Comparison of ENCODE assay signal across 22 cellular contexts in the genomic region with DNA sequence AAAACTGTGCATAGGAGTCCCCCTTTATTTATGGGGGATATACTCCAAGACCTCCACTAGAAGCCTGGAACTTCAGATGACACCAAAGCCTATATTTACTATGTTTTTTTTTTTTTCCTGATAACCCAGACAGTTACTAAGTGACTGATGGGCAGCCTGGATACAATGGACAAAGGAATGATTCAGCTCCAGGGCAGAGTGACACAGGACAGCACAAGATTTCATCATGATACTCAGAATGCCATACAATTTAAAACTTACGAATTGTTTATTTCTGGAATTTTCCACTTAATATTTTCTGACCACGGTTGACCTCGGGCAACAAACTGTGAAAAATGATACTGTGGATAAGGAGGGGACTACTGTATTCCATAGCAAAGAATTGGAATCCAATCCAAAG.
DNase-seq lines count a peak whose midpoint lies in the region; TF ChIP-seq lines count a peak whose summit lies in the region.
"Had no signal": no experiment of that assay in that cellular context is flagged by ENCODE, and none has a peak within 500 bp of the region (broad histone marks: within the 10 kb centered on the region; RNA-seq: fewer than 3 reads in every experiment).

No MANE protein-coding gene starts in this region.

- H3K4me3 ChIP-seq in Caco-2 (ENCODE audit: low read depth, low read length) (no peak overlapping the region), SK-N-SH (ENCODE audit: low read depth in 2 of 2, low read length in 1 of 2) (no peak overlapping the region)
- H3K4me3 ChIP-seq: BLaER1 treated with 17β-estradiol and CSF1 and Interleukin-3, amounts not matched to agents 10 nM and 100 nM; cardiac muscle cell had no signal

- POLR2A ChIA-PET in Caco-2 (lab: Charles Lee), result no interaction called here
- POLR2A ChIA-PET in SK-N-SH (lab: Yijun Ruan, JAX), result no interaction called here

- H3K36me3 ChIP-seq in Caco-2 (ENCODE audit: control insufficient read depth, insufficient read depth, low read length), result no peaks in the 10 kb centered on the region
- no peaks in the 10 kb centered on the region for H3K36me3 ChIP-seq in SK-N-SH (replicated peaks in 1 of 2; ENCODE audit: control insufficient read depth in 1 of 2, insufficient read depth in 2 of 2, low read length in 1 of 2)
- H3K36me3 ChIP-seq: BLaER1 treated with 17β-estradiol and CSF1 and Interleukin-3, amounts not matched to agents 10 nM and 100 nM; cardiac muscle cell had no signal

- WGBS in SK-N-SH (ENCODE audit: low lambda C conversion rate), result 4% methylated on average over 3 of the region's 3 CpGs

- no peak overlapping the region for H3K4me2 ChIP-seq in SK-N-SH
- H3K4me2 ChIP-seq: BLaER1 treated with 17β-estradiol and CSF1 and Interleukin-3, amounts not matched to agents 10 nM and 100 nM had no signal

- DNase-seq in Caco-2 (no peak), SK-N-SH (peak; percentile 34), globus pallidus (ENCODE audit: low spot score) (peak; percentile 89), occipital lobe (lab: John Stamatoyannopoulos, UW) (peak; percentile 1), NCI-H2029 treated with DMSO at 0.1 percent for 48 hours (lab: John Stamatoyannopoulos, UW) (no peak), GM10266 (ENCODE audit: extremely low spot score) (no peak), NCI-H2081 (lab: John Stamatoyannopoulos, UW) (no peak)
- no peak for DNase-seq in activated naive CD4-positive, alpha-beta T cell treated with anti-CD3 and anti-CD28 coated beads, Interleukin-2, amount 10 ng/mL, durations not matched to agents 7 days and 5 days
- DNase-seq: activated CD4-positive, alpha-beta T cell treated with anti-CD3 and anti-CD28 coated beads for 4 hours; activated naive CD4-positive, alpha-beta T cell treated with Interleukin-2 at 50 U/mL for 16 hours; activated T-cell treated with anti-CD3 and anti-CD28 coated beads, Interleukin-2, amount 50 U/mL, for 48 hours; amniotic stem cell; immature natural killer cell; KG1; NCI-H1436 treated with DMSO at 0.1 percent for 48 hours; NCI-H69; retina; stimulated activated CD4-positive, alpha-beta T cell treated with anti-CD3 and anti-CD28 coated beads, Interleukin-4, amount 100 ng/mL, for 4 hours had no signal

- H3K4me1 Mint-ChIP-seq in Caco-2 (ENCODE audit: low read depth, unreplicated experiment), result no peaks in the 10 kb centered on the region
- H3K4me1 Mint-ChIP-seq in activated naive CD4-positive, alpha-beta T cell treated with anti-CD3 and anti-CD28 coated beads, Interleukin-2, amount 10 ng/mL, durations not matched to agents 7 days and 5 days, result no peaks in the 10 kb centered on the region
- H3K4me1 Mint-ChIP-seq: immature natural killer cell had no signal

- no peaks in the 10 kb centered on the region for H3K9me2 ChIP-seq in SK-N-SH

- H3K9me3 Mint-ChIP-seq in Caco-2 (ENCODE audit: unreplicated experiment), result no peaks in the 10 kb centered on the region
- peaks cover 2% of the 10 kb centered on the region for H3K9me3 Mint-ChIP-seq in activated naive CD4-positive, alpha-beta T cell treated with anti-CD3 and anti-CD28 coated beads, Interleukin-2, amount 10 ng/mL, durations not matched to agents 7 days and 5 days
- H3K9me3 Mint-ChIP-seq: dendritic cell treated with granulocyte-macrophage colony-stimulating factor and Interleukin-4, amounts not matched to agents 40 ng/mL and 50 ng/mL, for 4 days; stimulated activated naive CD8-positive, alpha-beta T cell treated with anti-CD3 and anti-CD28 coated beads, Interleukin-15, Interleukin-2, amounts not matched to agents 100 ng/mL and 50 ng/mL, for 24 hours had no signal

- 0 out of 2 replicates have a peak overlapping the region, but pooled peaks have one; percentile 22 for H2AFZ ChIP-seq in SK-N-SH (ENCODE audit: low read depth)

- peaks cover 3% of the 10 kb centered on the region; the same call in 1 of the 2 replicates for H3K9me3 ChIP-seq in Caco-2
- H3K9me3 ChIP-seq in SK-N-SH, result no peaks in the 10 kb centered on the region

- H3K27me3 ChIP-seq in Caco-2 (replicated peaks; ENCODE audit: control insufficient read depth, insufficient read depth, low read length) (no peaks in the 10 kb centered on the region), SK-N-SH (ENCODE audit: insufficient read depth) (no peaks in the 10 kb centered on the region)
- H3K27me3 ChIP-seq: BLaER1 treated with 17β-estradiol and CSF1 and Interleukin-3, amounts not matched to agents 10 nM and 100 nM; cardiac muscle cell had no signal

- intact Hi-C loops in Caco-2 (cut with micrococcal nuclease; ENCODE audit: unreplicated experiment), result loop anchor here (5.0 kb wide), 1 partner anchor 360 kb away; no protein-coding TSS in a partner anchor

- no peaks in the 10 kb centered on the region for H3K79me2 ChIP-seq in SK-N-SH (ENCODE audit: insufficient read depth)

- no peak overlapping the region for H3K9ac ChIP-seq in SK-N-SH
- H3K9ac ChIP-seq: BLaER1 treated with 17β-estradiol and CSF1 and Interleukin-3, amounts not matched to agents 10 nM and 100 nM had no signal

- no peaks in the 10 kb centered on the region for H4K20me1 ChIP-seq in SK-N-SH (ENCODE audit: insufficient read depth)
- H4K20me1 ChIP-seq: BLaER1 treated with 17β-estradiol and CSF1 and Interleukin-3, amounts not matched to agents 10 nM and 100 nM had no signal

- BruUV-seq in Caco-2 (replicated peaks; lab: Mats Ljungman, UMichigan), result no TSS peak

- TF ChIP-seq EP300 in SK-N-SH (IDR thresholded peaks at IDR 0.05; ENCODE audit: borderline replicate concordance in 1 of 2, low read depth in 1 of 2, low read length in 1 of 2), result peak in 1 of 2 experiments; percentile 38; a peak in 1 of 4 replicates

- CTCF ChIA-PET in Caco-2 (lab: Charles Lee), result interaction anchor here (0.7 kb wide), 1 partner anchor 164 kb away, joined by 3 read pairs; no protein-coding TSS in a partner anchor
- CTCF ChIA-PET in SK-N-SH (lab: Yijun Ruan, JAX), result interaction anchor here (1.5 kb wide), 1 partner anchor 46 kb away, joined by 3 read pairs; no protein-coding TSS in a partner anchor
- CTCF ChIA-PET in activated naive CD4-positive, alpha-beta T cell treated with anti-CD3 and anti-CD28 coated beads, Interleukin-2, amount 10 ng/mL, durations not matched to agents 7 days and 5 days (lab: Charles Lee), result no interaction called here

- H3K27ac ChIP-seq in SK-N-SH (ENCODE audit: low read depth in 2 of 2, low read length in 1 of 2), result peak overlapping the region in 1 of 2 experiments; percentile 53; a peak in 1 of 4 replicates
- H3K27ac ChIP-seq: BLaER1 treated with 17β-estradiol and CSF1 and Interleukin-3, amounts not matched to agents 10 nM and 100 nM; cardiac muscle cell had no signal

- no peaks in the 10 kb centered on the region for H3K27me3 Mint-ChIP-seq in Caco-2 (ENCODE audit: insufficient read depth, unreplicated experiment)
- H3K27me3 Mint-ChIP-seq in activated naive CD4-positive, alpha-beta T cell treated with anti-CD3 and anti-CD28 coated beads, Interleukin-2, amount 10 ng/mL, durations not matched to agents 7 days and 5 days, result no peaks in the 10 kb centered on the region
- H3K27me3 Mint-ChIP-seq: dendritic cell treated with granulocyte-macrophage colony-stimulating factor and Interleukin-4, amounts not matched to agents 40 ng/mL and 50 ng/mL, for 4 days; stimulated activated naive CD8-positive, alpha-beta T cell treated with anti-CD3 and anti-CD28 coated beads, Interleukin-15, Interleukin-2, amounts not matched to agents 100 ng/mL and 50 ng/mL, for 24 hours had no signal

- TF ChIP-seq CTCF in Caco-2 (IDR thresholded peaks at IDR 0.05; ENCODE audit: insufficient read depth in 1 of 2, low read depth in 1 of 2, low read length in 1 of 2, severe bottlenecking in 1 of 2, unreplicated experiment in 1 of 2), result no peak
- TF ChIP-seq CTCF in SK-N-SH (IDR thresholded peaks at IDR 0.05), result no peak
- TF ChIP-seq CTCF in GM10266 (IDR thresholded peaks at IDR 0.05; ENCODE audit: control insufficient read depth, insufficient read depth, low read depth, missing control alignments), result no peak

- H3K4me1 ChIP-seq in Caco-2, result no peaks in the 10 kb centered on the region
- no peaks in the 10 kb centered on the region; a peak in 1 of 4 replicates for H3K4me1 ChIP-seq in SK-N-SH (ENCODE audit: control insufficient read depth in 1 of 2, insufficient read depth in 2 of 2, low read depth in 1 of 2, low read length in 1 of 2)
- H3K4me1 ChIP-seq: BLaER1 treated with 17β-estradiol and CSF1 and Interleukin-3, amounts not matched to agents 10 nM and 100 nM had no signal

- H3K36me3 Mint-ChIP-seq in Caco-2 (ENCODE audit: insufficient read depth, unreplicated experiment), result no peaks in the 10 kb centered on the region
- H3K36me3 Mint-ChIP-seq in activated naive CD4-positive, alpha-beta T cell treated with anti-CD3 and anti-CD28 coated beads, Interleukin-2, amount 10 ng/mL, durations not matched to agents 7 days and 5 days, result no peaks in the 10 kb centered on the region
- H3K36me3 Mint-ChIP-seq: immature natural killer cell had no signal

- peak overlapping the region; percentile 37 for H3K27ac Mint-ChIP-seq in Caco-2 (ENCODE audit: unreplicated experiment)
- no peak overlapping the region for H3K27ac Mint-ChIP-seq in activated naive CD4-positive, alpha-beta T cell treated with anti-CD3 and anti-CD28 coated beads, Interleukin-2, amount 10 ng/mL, durations not matched to agents 7 days and 5 days
- H3K27ac Mint-ChIP-seq: dendritic cell treated with granulocyte-macrophage colony-stimulating factor and Interleukin-4, amounts not matched to agents 40 ng/mL and 50 ng/mL, for 4 days; immature natural killer cell; stimulated activated naive CD8-positive, alpha-beta T cell treated with anti-CD3 and anti-CD28 coated beads, Interleukin-15, Interleukin-2, amounts not matched to agents 100 ng/mL and 50 ng/mL, for 24 hours had no signal

- no peaks in the 10 kb centered on the region for H3F3A ChIP-seq in SK-N-SH (replicated peaks; ENCODE audit: insufficient read depth)

- no peak overlapping the region for H3K4me3 Mint-ChIP-seq in Caco-2 (ENCODE audit: unreplicated experiment)
- H3K4me3 Mint-ChIP-seq in activated naive CD4-positive, alpha-beta T cell treated with anti-CD3 and anti-CD28 coated beads, Interleukin-2, amount 10 ng/mL, durations not matched to agents 7 days and 5 days, result no peak overlapping the region
- H3K4me3 Mint-ChIP-seq: dendritic cell treated with granulocyte-macrophage colony-stimulating factor and Interleukin-4, amounts not matched to agents 40 ng/mL and 50 ng/mL, for 4 days; immature natural killer cell; stimulated activated naive CD8-positive, alpha-beta T cell treated with anti-CD3 and anti-CD28 coated beads, Interleukin-15, Interleukin-2, amounts not matched to agents 100 ng/mL and 50 ng/mL, for 24 hours had no signal

- no peak for TF ChIP-seq RAD21 in SK-N-SH (IDR thresholded peaks at IDR 0.05; ENCODE audit: low read length)

TF ChIP-seq in SK-N-SH, 30 proteins besides CTCF, POLR2A, EP300 and RAD21:
- no peak for TF ChIP-seq ELF1 (IDR thresholded peaks at IDR 0.05)
- 0 out of 2 replicates have a peak, but pooled peaks have one; percentile 19 for TF ChIP-seq GATA2 (CRISPR knock-in tag; IDR thresholded peaks at IDR 0.05)

Comparison
In these comparisons a context has a peak if more than half of its experiments do, and no peak if none do; other contexts are left out.
1. DNase-seq: peak in SK-N-SH (single experiment), globus pallidus (single experiment) and occipital lobe (single experiment); none in Caco-2 (0 of 2), activated naive CD4-positive, alpha-beta T cell treated with anti-CD3 and anti-CD28 coated beads, Interleukin-2, amount 10 ng/mL, durations not matched to agents 7 days and 5 days (single experiment), NCI-H2029 treated with DMSO at 0.1 percent for 48 hours (single experiment), GM10266 (single experiment) and NCI-H2081 (0 of 2).